Comparison of ENCODE assay signal across 8 cellular contexts in genomic region chr1:93909146-93910050, GRCh38. TPM values are rescaled to one million over a fixed set of nuclear protein-coding genes. Genes with fewer than 3 reads are reported as not detected.
DNase-seq lines count a peak whose midpoint lies in the region; ATAC-seq lines count a peak whose summit lies in the region.

Gene GCLM (minus strand): TSS chr1:93909430. CDS start chr1:93909163, 267 bp downstream.

- no peaks in the 10 kb centered on the region for H3K27me3 ChIP-seq in muscle layer of colon (ENCODE audit: control insufficient read depth in 1 of 2, insufficient read depth in 2 of 2, low read length in 2 of 2)

- no peaks in the 10 kb centered on the region for H3K9me3 ChIP-seq in muscle layer of colon (ENCODE audit: low read length)

- H3K27ac ChIP-seq in muscle layer of colon (ENCODE audit: low read depth, low read length), result peak within 1 kb of the TSS; percentile 71

- peaks cover 3% of the 10 kb centered on the region for H3K9me3 Mint-ChIP-seq in activated T-cell treated with anti-CD3 and anti-CD28 coated beads, Interleukin-2, amount 50 U/mL, for 24 hours

- H3K9ac ChIP-seq in muscle layer of colon (ENCODE audit: low read length), result peak within 1 kb of the TSS; percentile 29

- H3K36me3 Mint-ChIP-seq in activated T-cell treated with anti-CD3 and anti-CD28 coated beads, Interleukin-2, amount 50 U/mL, for 24 hours (ENCODE audit: low read depth), result peaks cover 2% of the 10 kb centered on the region

- ATAC-seq in GM21515 (IDR thresholded peaks at IDR 0.05; ENCODE audit: unreplicated experiment), result peak; percentile 97
- peak; percentile 98 for ATAC-seq in esophagus mucosa

- H3K4me1 Mint-ChIP-seq in activated T-cell treated with anti-CD3 and anti-CD28 coated beads, Interleukin-2, amount 50 U/mL, for 24 hours (ENCODE audit: low read depth), result peaks cover 38% of the 10 kb centered on the region

- peak within 1 kb of the TSS; percentile 91 for H3K27ac Mint-ChIP-seq in activated T-cell treated with anti-CD3 and anti-CD28 coated beads, Interleukin-2, amount 50 U/mL, for 24 hours

- no peaks in the 10 kb centered on the region for H3K27me3 Mint-ChIP-seq in activated T-cell treated with anti-CD3 and anti-CD28 coated beads, Interleukin-2, amount 50 U/mL, for 24 hours

- DNase-seq in DMS153 (lab: John Stamatoyannopoulos, UW) (peak; percentile 77), HuH-7 (ENCODE audit: low spot score) (peak; percentile 85), OCI-M2 (lab: John Stamatoyannopoulos, UW; ENCODE audit: unreplicated experiment) (peak; percentile 72)
- DNase-seq in activated T-cell treated with anti-CD3 and anti-CD28 coated beads, Interleukin-2, amount 50 U/mL, for 24 hours, result peak; percentile 95
- peak; percentile 81 for DNase-seq in stimulated activated CD8-positive, alpha-beta memory T cell treated with anti-CD3 and anti-CD28 coated beads, Interleukin-7, amount 100 ng/mL, for 24 hours (ENCODE audit: low read depth)

- H3K4me3 Mint-ChIP-seq in activated T-cell treated with anti-CD3 and anti-CD28 coated beads, Interleukin-2, amount 50 U/mL, for 24 hours, result peak within 1 kb of the TSS; percentile 84

- no peaks in the 10 kb centered on the region for H3K36me3 ChIP-seq in muscle layer of colon (ENCODE audit: insufficient read depth, low read length)

- H3K4me3 ChIP-seq in muscle layer of colon (ENCODE audit: low read depth in 1 of 2, low read length in 2 of 2), result peak within 1 kb of the TSS; percentile 74 to 81

- peaks cover 14% of the 10 kb centered on the region for H3K4me1 ChIP-seq in muscle layer of colon (ENCODE audit: insufficient read depth, low read length)

RNA-seq across cellular contexts. Expression of gene GCLM, which starts in this region (rescaled TPM):
- 11.6 TPM for total RNA-seq in esophagus mucosa

Comparison
In these comparisons a context has a peak if more than half of its experiments do, and no peak if none do; other contexts are left out.
1. Peak in every context shown above with its lines: DNase-seq, ATAC-seq, H3K4me3 ChIP-seq and H3K27ac ChIP-seq.